10 cellular contexts compared by ENCODE assay signal in the genomic region with DNA sequence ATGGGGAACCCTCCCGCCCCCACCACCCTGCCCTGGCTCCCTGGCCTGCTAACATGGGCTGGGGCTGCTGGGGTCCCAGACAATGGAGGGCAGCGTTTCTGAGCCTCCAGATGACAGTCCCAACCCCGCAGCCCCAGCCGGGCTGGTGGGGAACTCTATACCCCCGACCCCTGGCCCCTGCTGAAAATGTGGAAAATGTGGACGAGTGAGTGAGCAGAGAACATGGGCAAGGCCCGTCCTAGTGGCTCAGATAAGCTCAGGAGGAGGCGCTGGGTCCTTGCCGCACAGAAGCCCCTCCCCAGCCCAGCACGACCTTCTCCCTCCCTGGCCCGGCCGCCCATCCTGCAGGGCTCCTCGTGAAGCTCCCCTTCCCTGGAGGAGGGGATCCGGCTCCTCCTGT. TPM values are rescaled to one million over a fixed set of nuclear protein-coding genes. Genes with fewer than 3 reads are reported as not detected.
DNase-seq lines count a peak whose midpoint lies in the region; ATAC-seq and TF ChIP-seq lines count a peak whose summit lies in the region.
"Not testable (repeated sequence)": the region's sequence is repeated elsewhere in the genome, so short reads cannot be mapped to it uniquely, and the experiment has no call there.
"Had no signal": no experiment of that assay in that cellular context is flagged by ENCODE, and none has a peak within 500 bp of the region (broad histone marks: within the 10 kb centered on the region; RNA-seq: fewer than 3 reads in every experiment).

No MANE protein-coding gene starts in this region.

- WGBS in aorta, 2 donors: 73 to 79% methylated on average over 9 to 10 of the region's 14 CpGs

- not testable (repeated sequence) for H3K27ac Mint-ChIP-seq in GM23338; chondrocyte (ENCODE audit: unreplicated experiment); stimulated activated memory B cell treated with anti-CD40 and anti-IgM and Interleukin-4, amounts not matched to agents 10 μg/mL and 1 μg/mL and 100 μg/mL, for 72 hours

- not testable (repeated sequence) for H3K27me3 ChIP-seq in GM23338 (ENCODE audit: insufficient read depth); aorta (ENCODE audit: control insufficient read depth in 1 of 2, insufficient read depth in 2 of 2, low read length in 1 of 2)

- intact Hi-C loops in posterior vena cava (cut with DNase I); aorta (cut with DNase I): not testable (repeated sequence)

- not testable (repeated sequence) for H3K9me3 ChIP-seq in aorta (ENCODE audit: control insufficient read depth, low read length)

- not testable (repeated sequence) for H3K36me3 Mint-ChIP-seq in GM23338 (ENCODE audit: low read depth); chondrocyte (ENCODE audit: low read depth); stimulated activated memory B cell treated with anti-CD40 and anti-IgM and Interleukin-4, amounts not matched to agents 10 μg/mL and 1 μg/mL and 100 μg/mL, for 72 hours

- H3K27ac ChIP-seq in GM23338 (ENCODE audit: low read depth); aorta (ENCODE audit: low read depth in 1 of 2, low read length in 2 of 2): not testable (repeated sequence)

- H4K20me1 ChIP-seq in GM23338 (replicated peaks; ENCODE audit: insufficient read depth): not testable (repeated sequence)

- not testable (repeated sequence) for H3F3A ChIP-seq in GM23338 (replicated peaks; ENCODE audit: low read depth)

- not testable (repeated sequence) for H3K4me2 ChIP-seq in GM23338

- not testable (repeated sequence) for H3K36me3 ChIP-seq in GM23338 (ENCODE audit: insufficient read depth); aorta (ENCODE audit: control insufficient read depth in 1 of 2, insufficient read depth in 2 of 2, low read length in 1 of 2)

- not testable (repeated sequence) for H3K4me3 ChIP-seq in GM23338; aorta (ENCODE audit: low read length in 2 of 2)

- TF ChIP-seq CTCF in GM23338 (conservative IDR thresholded peaks at IDR 0.05; ENCODE audit: low read depth in 2 of 2); chondrocyte (IDR thresholded peaks at IDR 0.05): not testable (repeated sequence)

- not testable (repeated sequence) for H3K79me2 ChIP-seq in GM23338 (replicated peaks; ENCODE audit: insufficient read depth)

- H3K4me1 Mint-ChIP-seq in GM23338; chondrocyte (ENCODE audit: low read depth); stimulated activated memory B cell treated with anti-CD40 and anti-IgM and Interleukin-4, amounts not matched to agents 10 μg/mL and 1 μg/mL and 100 μg/mL, for 72 hours: not testable (repeated sequence)

- ATAC-seq in GM23338 (peak; percentile 53), aorta (ENCODE audit: low FRiP score) (peak; percentile 16)
- peak; percentile 4 for ATAC-seq in stimulated activated memory B cell treated with anti-CD40 and anti-IgM and Interleukin-4, amounts not matched to agents 10 μg/mL and 1 μg/mL and 100 μg/mL, for 72 hours

- not testable (repeated sequence) for DNase-seq in GM23338 (ENCODE audit: low spot score)
- DNase-seq in chondrocyte (ENCODE audit: low spot score): peak; percentile 62
- DNase-seq in left kidney (ENCODE audit: low read depth, low spot score): peak; percentile 89
- peak; percentile 73 for DNase-seq in posterior vena cava (ENCODE audit: low spot score)
- peak; percentile 10 to 53 for DNase-seq in aorta

- not testable (repeated sequence) for H3K27me3 Mint-ChIP-seq in GM23338 (ENCODE audit: insufficient read depth, low read depth, poor library complexity); chondrocyte (ENCODE audit: low read depth); stimulated activated memory B cell treated with anti-CD40 and anti-IgM and Interleukin-4, amounts not matched to agents 10 μg/mL and 1 μg/mL and 100 μg/mL, for 72 hours

- H3K9me2 ChIP-seq in GM23338 (ENCODE audit: insufficient read depth): not testable (repeated sequence)

- not testable (repeated sequence) for H3K4me1 ChIP-seq in GM23338 (ENCODE audit: insufficient read depth); aorta (ENCODE audit: control insufficient read depth in 1 of 2, insufficient read depth in 2 of 2, low read length in 2 of 2)

- H3K9me3 Mint-ChIP-seq in GM23338; chondrocyte (ENCODE audit: low read depth); stimulated activated memory B cell treated with anti-CD40 and anti-IgM and Interleukin-4, amounts not matched to agents 10 μg/mL and 1 μg/mL and 100 μg/mL, for 72 hours: not testable (repeated sequence)

- not testable (repeated sequence) for H2AFZ ChIP-seq in GM23338

- not testable (repeated sequence) for H3K4me3 Mint-ChIP-seq in GM23338; chondrocyte (ENCODE audit: unreplicated experiment); stimulated activated memory B cell treated with anti-CD40 and anti-IgM and Interleukin-4, amounts not matched to agents 10 μg/mL and 1 μg/mL and 100 μg/mL, for 72 hours

RNA-seq across cellular contexts. Expression of gene CLEC18B, which starts 1.5 kb away (rescaled TPM):
- 0.31 TPM in 1 of 2 replicates, not detected in the other for total RNA-seq in GM23338 (2014; rRNA removed; shearing (Covaris generic))
- 0.23 and 0.54 TPM in 2 replicates for polyA plus RNA-seq in GM23338 (2016; fragmentation: Nextera tagmentation; extraction: Ambion mirVana)
- total RNA-seq in chondrocyte: 1.6 to 4.5 TPM (median 3.5 TPM) in 3 replicates
- under 1 TPM; 0.52 to 0.60 TPM for total RNA-seq in posterior vena cava
- 1 to 10 TPM; 1.2 to 3.0 TPM for total RNA-seq in aorta
- 1 to 10 TPM in 1 of 2 donors, under 1 TPM in 1; 0.75 to 6.5 TPM for polyA plus RNA-seq in aorta
- total RNA-seq: Daoy had no signal
- polyA plus RNA-seq: CD14-positive monocyte; CD8-positive, alpha-beta memory T cell had no signal

RNA-seq across cellular contexts. Expression of gene NPIPB15, which starts 43.7 kb away (rescaled TPM):
- total RNA-seq in GM23338 (2014; rRNA removed; shearing (Covaris generic)): 0.93 and 1.1 TPM in 2 replicates
- polyA plus RNA-seq in GM23338 (2016; fragmentation: Nextera tagmentation; extraction: Ambion mirVana): 4.7 and 4.8 TPM in 2 replicates
- 4.7 to 8.1 TPM (median 4.9 TPM) in 3 replicates for total RNA-seq in chondrocyte
- total RNA-seq in posterior vena cava: 1 to 10 TPM; 2.6 to 2.7 TPM
- 1 to 10 TPM; 2.8 to 9.0 TPM for total RNA-seq in aorta
- 10 to 100 TPM in 1 of 2 donors, 1 to 10 TPM in 1; 3.1 to 77.5 TPM for polyA plus RNA-seq in aorta
- total RNA-seq: CD8-positive, alpha-beta memory T cell; Daoy; G401 had no signal
- polyA plus RNA-seq: CD14-positive monocyte had no signal
